Comparison of ENCODE assay signal across 28 cellular contexts in the genomic region with DNA sequence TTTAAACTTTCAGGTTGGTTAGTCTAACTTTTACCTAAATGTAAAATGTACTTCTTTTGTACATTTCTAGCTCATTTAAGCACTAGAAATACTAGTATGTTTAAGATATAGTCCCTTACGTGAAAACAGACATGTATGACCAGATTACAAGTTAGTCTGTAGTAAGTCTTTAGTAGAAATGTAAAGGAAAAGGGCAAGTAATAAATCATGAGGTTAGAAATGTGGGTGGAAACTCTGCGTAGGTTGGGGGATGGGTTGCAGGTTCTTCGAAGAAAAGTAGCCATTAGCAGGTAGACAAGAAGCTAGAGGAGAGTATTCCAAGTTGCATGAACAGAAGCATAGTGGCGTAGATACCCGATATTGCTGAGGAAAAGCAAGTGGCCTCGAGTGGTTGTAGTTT. TPM values are rescaled to one million over a fixed set of nuclear protein-coding genes. Genes with fewer than 3 reads are reported as not detected.
"Had no signal": no experiment of that assay in that cellular context is flagged by ENCODE, and none has a peak within 500 bp of the region (broad histone marks: within the 10 kb centered on the region; RNA-seq: fewer than 3 reads in every experiment).

No MANE protein-coding gene starts in this region.

- H3K27ac ChIP-seq: body of pancreas, epithelial cell of prostate, esophagus squamous epithelium, gastroesophageal sphincter had no signal

- H3K4me1 ChIP-seq: body of pancreas, esophagus squamous epithelium, gastroesophageal sphincter had no signal

- H3K36me3 ChIP-seq: esophagus squamous epithelium had no signal

- ATAC-seq: activated CD4-positive, alpha-beta T cell treated with anti-CD3 and anti-CD28 coated beads for 36 hours; activated CD8-positive, alpha-beta T cell treated with anti-CD3 and anti-CD28 coated beads, Interleukin-2, amount 10 ng/mL, durations not matched to agents 7 days and 5 days; activated naive CD4-positive, alpha-beta T cell treated with anti-CD3 and anti-CD28 coated beads, Interleukin-2, amount 50 U/mL, for 72 hours; activated T-cell treated with anti-CD3 and anti-CD28 coated beads, Interleukin-2, amount 50 U/mL, for 72 hours; body of pancreas; gastroesophageal sphincter had no signal

- DNase-seq: activated CD4-positive, alpha-beta memory T cell treated with anti-CD3 and anti-CD28 coated beads for 36 hours; activated CD4-positive, alpha-beta T cell treated with anti-CD3 and anti-CD28 coated beads for 36 hours; activated CD4-positive, alpha-beta T cell treated with anti-CD3 and anti-CD28 coated beads, Interleukin-2, amount 10 ng/mL, durations not matched to agents 24 days and 14 days; activated CD4-positive, CD25-positive, alpha-beta regulatory T cell; activated CD4-positive, CD25-positive, alpha-beta regulatory T cell treated with anti-CD3 and anti-CD28 coated beads, Interleukin-2, amount 50 U/mL, for 72 hours; activated CD8-positive, alpha-beta memory T cell treated with anti-CD3 and anti-CD28 coated beads, Interleukin-2, amount 50 U/mL, for 48 hours; activated CD8-positive, alpha-beta T cell treated with anti-CD3 and anti-CD28 coated beads, Interleukin-2, amount 10 ng/mL, durations not matched to agents 7 days and 5 days; activated gamma-delta T cell; activated naive CD4-positive, alpha-beta T cell; activated naive CD4-positive, alpha-beta T cell treated with anti-CD3 and anti-CD28 coated beads, Interleukin-2, amount 10 ng/mL, durations not matched to agents 7 days and 5 days; activated naive CD8-positive, alpha-beta T cell treated with anti-CD3 and anti-CD28 coated beads, Interleukin-2, amount 10 ng/mL, durations not matched to agents 7 days and 5 days; activated T-cell treated with anti-CD3 and anti-CD28 coated beads for 4 hours; activated T-cell treated with anti-CD3 and anti-CD28 coated beads, Interleukin-2, amount 50 U/mL, for 24 hours; activated T-cell treated with anti-CD3 and anti-CD28 coated beads, Interleukin-2, amount 50 U/mL, for 72 hours; anterior cingulate cortex; body of pancreas; caudate nucleus; cortex of kidney; dermis blood vessel endothelial cell; effector CD4-positive, alpha-beta T cell; esophagus squamous epithelium; foreskin melanocyte; T-helper 2 cell had no signal

- H3K27me3 ChIP-seq: body of pancreas, esophagus squamous epithelium, gastroesophageal sphincter had no signal

- H3K9me3 ChIP-seq: body of pancreas, esophagus squamous epithelium, gastroesophageal sphincter had no signal

- H3K4me3 ChIP-seq: body of pancreas, esophagus squamous epithelium, gastroesophageal sphincter had no signal

RNA-seq across cellular contexts. Expression of gene TTC23L, which starts 53.5 kb away (rescaled TPM):
- total RNA-seq: activated CD4-positive, alpha-beta T cell treated with anti-CD3 and anti-CD28 coated beads, Interleukin-2, amount 10 ng/mL, durations not matched to agents 24 days and 14 days; activated CD8-positive, alpha-beta T cell treated with anti-CD3 and anti-CD28 coated beads, Interleukin-2, amount 10 ng/mL, durations not matched to agents 7 days and 5 days; activated naive CD8-positive, alpha-beta T cell treated with anti-CD3 and anti-CD28 coated beads, Interleukin-2, amount 10 ng/mL, durations not matched to agents 7 days and 5 days; chondrocyte; endothelial cell of umbilical vein had no signal
- polyA plus RNA-seq: endothelial cell of umbilical vein had no signal
